9 cellular contexts compared by ENCODE assay signal in genomic region chr18:3177902-3178687, GRCh38. TPM values are rescaled to one million over a fixed set of nuclear protein-coding genes. Genes with fewer than 3 reads are reported as not detected.
DNase-seq lines count a peak whose midpoint lies in the region; ATAC-seq, FAIRE-seq and TF ChIP-seq lines count a peak whose summit lies in the region.
"Had no signal": no experiment of that assay in that cellular context is flagged by ENCODE, and none has a peak within 500 bp of the region (broad histone marks: within the 10 kb centered on the region; RNA-seq: fewer than 3 reads in every experiment).

No MANE protein-coding gene starts in this region.

- peak; percentile 42 for DNase-seq in activated CD4-positive, alpha-beta T cell treated with anti-CD3 and anti-CD28 coated beads for 36 hours
- no peak for DNase-seq in activated CD4-positive, alpha-beta T cell treated with anti-CD3 and anti-CD28 coated beads for 4 hours
- peak; percentile 69 to 81 for DNase-seq in SHP77 (lab: John Stamatoyannopoulos, UW)
- peak; percentile 80 for DNase-seq in cardiac septum (ENCODE audit: low spot score)
- peak; percentile 63 for DNase-seq in transverse colon
- DNase-seq in D721Med (ENCODE audit: insufficient read length, low spot score) = no peak
- no peak for DNase-seq in DMS53 treated with DMSO at 0.1 percent for 48 hours (lab: John Stamatoyannopoulos, UW; ENCODE audit: unreplicated experiment)

- H3K27ac Mint-ChIP-seq in activated CD4-positive, alpha-beta T cell treated with anti-CD3 and anti-CD28 coated beads for 36 hours = peak overlapping the region; percentile 55

- H3K4me1 ChIP-seq in transverse colon = no peaks in the 10 kb centered on the region

- FAIRE-seq in D721Med (lab: Jason Lieb, UNC) = no peak
- FAIRE-seq: A204.1 had no signal

- no peak overlapping the region for H3K4me3 ChIP-seq in transverse colon

- CTCF ChIA-PET in activated CD4-positive, alpha-beta T cell treated with anti-CD3 and anti-CD28 coated beads for 36 hours (lab: Charles Lee) = no interaction called here

- H3K4me1 Mint-ChIP-seq in activated CD4-positive, alpha-beta T cell treated with anti-CD3 and anti-CD28 coated beads for 36 hours = no peaks in the 10 kb centered on the region

- no peak for TF ChIP-seq CTCF in transverse colon (IDR thresholded peaks at IDR 0.05)
- no peak for TF ChIP-seq CTCF in D721Med (IDR thresholded peaks at IDR 0.05; ENCODE audit: insufficient read depth, missing control alignments)

- no peaks in the 10 kb centered on the region for H3K27me3 ChIP-seq in transverse colon

- H3K27ac ChIP-seq in transverse colon = peak overlapping the region; percentile 25 to 59 (median 38)

- TF ChIP-seq EP300 in transverse colon (IDR thresholded peaks at IDR 0.05; ENCODE audit: low read depth) = no peak

- no peak overlapping the region for H3K4me3 Mint-ChIP-seq in activated CD4-positive, alpha-beta T cell treated with anti-CD3 and anti-CD28 coated beads for 36 hours

- TF ChIP-seq POLR2A in transverse colon (IDR thresholded peaks at IDR 0.05) = peak; percentile 29

- intact Hi-C loops in activated CD4-positive, alpha-beta T cell treated with anti-CD3 and anti-CD28 coated beads for 36 hours (cut with DNase I, micrococcal nuclease) = no loop called here
- intact Hi-C loops in cardiac septum (cut with DNase I) (no loop called here), transverse colon (cut with DNase I; ENCODE audit: low total_unique reads) (no loop called here)

- no peaks in the 10 kb centered on the region for H3K27me3 Mint-ChIP-seq in activated CD4-positive, alpha-beta T cell treated with anti-CD3 and anti-CD28 coated beads for 36 hours

- H3K36me3 Mint-ChIP-seq in activated CD4-positive, alpha-beta T cell treated with anti-CD3 and anti-CD28 coated beads for 36 hours (ENCODE audit: low read depth) = no peaks in the 10 kb centered on the region

- POLR2A ChIA-PET in activated CD4-positive, alpha-beta T cell treated with anti-CD3 and anti-CD28 coated beads for 36 hours (lab: Charles Lee) = interaction anchor here (0.6 kb wide), 1 partner anchor 234 kb away, joined by 3 read pairs; no protein-coding TSS in a partner anchor

- 75 to 78% methylated on average over 7 to 15 of the region's 15 CpGs for WGBS in transverse colon (ENCODE audit: low coverage in 1 of 2), 2 donors

- peak; percentile 68 for ATAC-seq in activated CD4-positive, alpha-beta T cell treated with anti-CD3 and anti-CD28 coated beads for 36 hours
- ATAC-seq in HG02970 (IDR thresholded peaks at IDR 0.05; ENCODE audit: low FRiP score, unreplicated experiment) = peak; percentile 82

- no peaks in the 10 kb centered on the region for H3K9me3 Mint-ChIP-seq in activated CD4-positive, alpha-beta T cell treated with anti-CD3 and anti-CD28 coated beads for 36 hours (ENCODE audit: low read depth)

- H3K36me3 ChIP-seq in transverse colon = no peaks in the 10 kb centered on the region

- in situ Hi-C loops in transverse colon (cut with MboI; ENCODE audit: low pct_ligation_motif_present in 1 of 4, low pct_unique_long_range_greater_than_20kb in 1 of 4, low sequenced_read_pairs in 3 of 4) = no loop called here

- no peaks in the 10 kb centered on the region for H3K9me3 ChIP-seq in transverse colon

RNA-seq across cellular contexts. Expression of gene MYOM1, which starts 41.7 kb away (rescaled TPM):
- total RNA-seq in activated CD4-positive, alpha-beta T cell treated with anti-CD3 and anti-CD28 coated beads for 36 hours = under 1 TPM; 0.89 to 0.95 TPM
- total RNA-seq in cardiac septum (878 TPM), transverse colon (10 to 100 TPM in 1 of 4 donors, 1 to 10 TPM in 3; 6.0 to 30.4 (median 7.7) TPM)

Comparison
In these comparisons a context has a peak if more than half of its experiments do, and no peak if none do; other contexts are left out.
1. DNase-seq: peak in activated CD4-positive, alpha-beta T cell treated with anti-CD3 and anti-CD28 coated beads for 36 hours (single experiment), SHP77 (2 of 2), cardiac septum (single experiment) and transverse colon (single experiment); none in activated CD4-positive, alpha-beta T cell treated with anti-CD3 and anti-CD28 coated beads for 4 hours (0 of 2), D721Med (single experiment) and DMS53 treated with DMSO at 0.1 percent for 48 hours (single experiment).
2. RNA of gene MYOM1, which starts 41.7 kb away (total RNA-seq): 878 TPM in cardiac septum (single experiment); 6.0 to 30.4 TPM in transverse colon and 0.89 to 0.95 TPM in activated CD4-positive, alpha-beta T cell treated with anti-CD3 and anti-CD28 coated beads for 36 hours; every median in the first group is over 10 times any median in the second.